11 cellular contexts compared by ENCODE assay signal in the genomic region with DNA sequence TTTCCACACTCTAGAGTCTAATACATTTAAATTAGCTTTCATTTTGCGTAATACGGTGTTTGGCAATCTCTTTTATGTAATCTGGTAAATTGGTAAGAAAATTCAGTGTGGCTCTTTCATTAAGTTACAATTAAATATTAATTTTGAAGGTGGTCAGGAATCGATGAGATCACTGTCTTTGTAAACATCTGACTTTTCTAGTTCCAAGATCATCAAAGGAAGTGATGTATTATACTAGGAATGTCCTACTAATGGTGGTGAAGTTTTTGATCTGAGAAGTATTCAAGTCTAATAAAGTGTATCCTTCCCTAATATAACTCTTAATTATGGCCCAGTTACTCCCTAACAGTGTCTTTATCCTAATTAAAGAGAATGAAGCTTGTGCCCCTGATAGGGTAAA. TPM values are rescaled to one million over a fixed set of nuclear protein-coding genes. Genes with fewer than 3 reads are reported as not detected.
DNase-seq lines count a peak whose midpoint lies in the region; ATAC-seq and TF ChIP-seq lines count a peak whose summit lies in the region.
"Had no signal": no experiment of that assay in that cellular context is flagged by ENCODE, and none has a peak within 500 bp of the region (broad histone marks: within the 10 kb centered on the region; RNA-seq: fewer than 3 reads in every experiment).

No MANE protein-coding gene starts in this region.

- peaks cover 42% of the 10 kb centered on the region for H3K4me1 Mint-ChIP-seq in activated naive CD8-positive, alpha-beta T cell treated with anti-CD3 and anti-CD28 coated beads, Interleukin-2, amount 50 U/mL, for 24 hours
- H3K4me1 Mint-ChIP-seq in activated naive CD8-positive, alpha-beta T cell treated with anti-CD3 and anti-CD28 coated beads for 36 hours = peaks cover 7% of the 10 kb centered on the region
- peaks cover 36% of the 10 kb centered on the region for H3K4me1 Mint-ChIP-seq in type B pancreatic cell (ENCODE audit: unreplicated experiment)

- no peaks in the 10 kb centered on the region for H3K9me3 ChIP-seq in ascending aorta

- no peaks in the 10 kb centered on the region for H3K9me3 Mint-ChIP-seq in activated naive CD8-positive, alpha-beta T cell treated with anti-CD3 and anti-CD28 coated beads, Interleukin-2, amount 50 U/mL, for 24 hours
- no peaks in the 10 kb centered on the region for H3K9me3 Mint-ChIP-seq in activated naive CD8-positive, alpha-beta T cell treated with anti-CD3 and anti-CD28 coated beads for 36 hours
- no peaks in the 10 kb centered on the region for H3K9me3 Mint-ChIP-seq in type B pancreatic cell

- DNase-seq in activated naive CD8-positive, alpha-beta T cell treated with anti-CD3 and anti-CD28 coated beads, Interleukin-2, amount 50 U/mL, for 24 hours = no peak
- no peak for DNase-seq in activated naive CD8-positive, alpha-beta T cell treated with anti-CD3 and anti-CD28 coated beads for 36 hours
- DNase-seq in ascending aorta (ENCODE audit: low spot score in 2 of 2) = no peak
- peak; percentile 5 for DNase-seq in left kidney (ENCODE audit: low read depth, low spot score)
- DNase-seq in type B pancreatic cell (ENCODE audit: extremely low spot score, unreplicated experiment) = no peak
- no peak for DNase-seq in NCI-H2171 (lab: John Stamatoyannopoulos, UW)
- DNase-seq in NCI-H2227 (lab: John Stamatoyannopoulos, UW; ENCODE audit: unreplicated experiment) = no peak
- DNase-seq: activated CD4-positive, alpha-beta T cell treated with anti-CD3 and anti-CD28 coated beads for 48 hours; C1 segment of cervical spinal cord; NCI-H1105 treated with DMSO at 0.1 percent for 48 hours had no signal

- peak overlapping the region; percentile 87 to 100 for H3K4me3 ChIP-seq in ascending aorta

- peaks cover 22% of the 10 kb centered on the region for H3K27me3 Mint-ChIP-seq in activated naive CD8-positive, alpha-beta T cell treated with anti-CD3 and anti-CD28 coated beads, Interleukin-2, amount 50 U/mL, for 24 hours
- H3K27me3 Mint-ChIP-seq in activated naive CD8-positive, alpha-beta T cell treated with anti-CD3 and anti-CD28 coated beads for 36 hours = peaks cover 52% of the 10 kb centered on the region
- no peaks in the 10 kb centered on the region for H3K27me3 Mint-ChIP-seq in type B pancreatic cell

- no peak for ATAC-seq in activated naive CD8-positive, alpha-beta T cell treated with anti-CD3 and anti-CD28 coated beads, Interleukin-2, amount 50 U/mL, for 24 hours
- no peak for ATAC-seq in GM21825 (IDR thresholded peaks at IDR 0.05; ENCODE audit: unreplicated experiment)

- peaks cover 5% of the 10 kb centered on the region for H3K36me3 Mint-ChIP-seq in activated naive CD8-positive, alpha-beta T cell treated with anti-CD3 and anti-CD28 coated beads, Interleukin-2, amount 50 U/mL, for 24 hours (ENCODE audit: low read depth)
- no peaks in the 10 kb centered on the region for H3K36me3 Mint-ChIP-seq in activated naive CD8-positive, alpha-beta T cell treated with anti-CD3 and anti-CD28 coated beads for 36 hours
- no peaks in the 10 kb centered on the region for H3K36me3 Mint-ChIP-seq in type B pancreatic cell

- H3K36me3 ChIP-seq in ascending aorta = no peaks in the 10 kb centered on the region

- intact Hi-C loops in ascending aorta (cut with DNase I) = no loop called here

- no peaks in the 10 kb centered on the region for H3K27me3 ChIP-seq in ascending aorta

- peak overlapping the region; percentile 72 for H3K4me3 Mint-ChIP-seq in activated naive CD8-positive, alpha-beta T cell treated with anti-CD3 and anti-CD28 coated beads, Interleukin-2, amount 50 U/mL, for 24 hours
- H3K4me3 Mint-ChIP-seq in activated naive CD8-positive, alpha-beta T cell treated with anti-CD3 and anti-CD28 coated beads for 36 hours = no peak overlapping the region
- peak overlapping the region; percentile 95 for H3K4me3 Mint-ChIP-seq in type B pancreatic cell

- H3K4me1 ChIP-seq in ascending aorta = peaks cover 3 to 28% of the 10 kb centered on the region in 2 donors

- H3K27ac Mint-ChIP-seq in activated naive CD8-positive, alpha-beta T cell treated with anti-CD3 and anti-CD28 coated beads, Interleukin-2, amount 50 U/mL, for 24 hours = no peak overlapping the region
- H3K27ac Mint-ChIP-seq in activated naive CD8-positive, alpha-beta T cell treated with anti-CD3 and anti-CD28 coated beads for 36 hours = no peak overlapping the region
- H3K27ac Mint-ChIP-seq in type B pancreatic cell = peak overlapping the region; percentile 96

- TF ChIP-seq CTCF in ascending aorta (IDR thresholded peaks at IDR 0.05) = no peak
- TF ChIP-seq CTCF in type B pancreatic cell (conservative IDR thresholded peaks at IDR 0.05) = no peak

- peak overlapping the region; percentile 92 to 99 for H3K27ac ChIP-seq in ascending aorta

RNA-seq across cellular contexts. Expression of a gene that starts 1.1 kb away (rescaled TPM):
- not detected for total RNA-seq in activated naive CD8-positive, alpha-beta T cell treated with anti-CD3 and anti-CD28 coated beads for 36 hours
- total RNA-seq in ascending aorta = 16.8 TPM
- total RNA-seq in type B pancreatic cell (ENCODE audit: low replicate concordance) = 0.58 TPM in 1 of 2 replicates, not detected in the other

RNA-seq across cellular contexts. Expression of a gene that starts 2.2 kb away (rescaled TPM):
- 1 to 10 TPM; 4.7 to 4.9 TPM for total RNA-seq in activated naive CD8-positive, alpha-beta T cell treated with anti-CD3 and anti-CD28 coated beads for 36 hours
- total RNA-seq in ascending aorta (82.8 TPM), type B pancreatic cell (ENCODE audit: low replicate concordance) (47.4 and 76.2 TPM in 2 replicates)

Comparison
In these comparisons a context has a peak if more than half of its experiments do, and no peak if none do; other contexts are left out.
1. RNA of a gene that starts 1.1 kb away (total RNA-seq): 16.8 TPM in ascending aorta (single experiment); 0.58 TPM in type B pancreatic cell and not detected in activated naive CD8-positive, alpha-beta T cell treated with anti-CD3 and anti-CD28 coated beads for 36 hours; every median in the first group is over 10 times any median in the second.